In the genomic region with DNA sequence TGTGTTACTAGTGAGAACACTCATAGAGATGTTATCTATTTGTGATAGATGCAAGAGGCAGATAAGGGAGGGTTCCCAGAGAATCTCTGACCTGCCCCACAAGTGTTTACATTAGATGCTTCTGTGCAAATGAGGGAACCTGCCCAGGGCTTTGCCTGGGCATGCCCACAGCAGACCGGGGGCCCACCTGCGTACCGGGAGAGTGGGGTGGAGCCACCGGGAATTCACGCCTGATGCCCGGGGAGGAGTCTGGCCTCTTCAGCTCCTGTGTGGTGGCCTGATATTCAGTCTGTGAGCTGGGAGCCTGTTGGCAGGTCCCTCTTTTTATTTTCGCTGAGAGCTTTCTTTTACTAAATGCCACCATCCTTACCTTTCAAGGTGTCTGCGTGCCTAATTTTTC, we compare ENCODE assay signal across 14 cellular contexts.
DNase-seq lines count a peak whose midpoint lies in the region; ATAC-seq, FAIRE-seq and TF ChIP-seq lines count a peak whose summit lies in the region.
"Had no signal": no experiment of that assay in that cellular context is flagged by ENCODE, and none has a peak within 500 bp of the region (broad histone marks: within the 10 kb centered on the region; RNA-seq: fewer than 3 reads in every experiment).

No MANE protein-coding gene starts in this region.

- no peaks in the 10 kb centered on the region for H4K20me1 ChIP-seq in HepG2 (ENCODE audit: insufficient read depth, low read length)

- H3K9me3 ChIP-seq in HepG2 (ENCODE audit: low read length): no peaks in the 10 kb centered on the region
- H3K9me3 ChIP-seq in right lobe of liver: no peaks in the 10 kb centered on the region
- H3K9me3 ChIP-seq in iPS DF 6.9 (ENCODE audit: control insufficient read depth, insufficient read depth, low read length): no peaks in the 10 kb centered on the region
- H3K9me3 ChIP-seq in left ventricle myocardium inferior (replicated peaks): peaks cover 14% of the 10 kb centered on the region

- H2AFZ ChIP-seq in HepG2 (ENCODE audit: low read length): no peak overlapping the region

- no peak for TF ChIP-seq CTCF in HepG2 (CRISPR knock-in tag; IDR thresholded peaks at IDR 0.05)
- no peak for TF ChIP-seq CTCF in right lobe of liver (IDR thresholded peaks at IDR 0.05)
- TF ChIP-seq CTCF in left ventricle myocardium inferior (IDR thresholded peaks at IDR 0.05; ENCODE audit: borderline replicate concordance): no peak

- ATAC-seq in HepG2 (peak; percentile 100), right lobe of liver (no peak), GM21360 (IDR thresholded peaks at IDR 0.05; ENCODE audit: unreplicated experiment) (no peak)
- ATAC-seq: activated naive CD8-positive, alpha-beta T cell treated with anti-CD3 and anti-CD28 coated beads, Interleukin-2, amount 50 U/mL, for 24 hours; natural killer cell had no signal

- H3K4me1 ChIP-seq in HepG2 (ENCODE audit: insufficient read depth, low read length) (peaks cover 36% of the 10 kb centered on the region), right lobe of liver (no peaks in the 10 kb centered on the region), iPS DF 6.9 (ENCODE audit: control insufficient read depth, insufficient read depth, low read length) (no peaks in the 10 kb centered on the region), left ventricle myocardium inferior (no peaks in the 10 kb centered on the region)

- CTCF ChIA-PET in HepG2 (lab: Yijun Ruan, JAX; ENCODE audit: low intra/inter-chr PET ratio, low total read pairs): no interaction called here

- H3K27ac ChIP-seq in HepG2 (ENCODE audit: extremely low read length, insufficient read depth, low read length) (peak overlapping the region; percentile 72), right lobe of liver (no peak overlapping the region), iPS DF 6.9 (ENCODE audit: low read length) (no peak overlapping the region), left ventricle myocardium inferior (replicated peaks) (no peak overlapping the region)

- POLR2A ChIA-PET in HepG2 (lab: Yijun Ruan, JAX): interaction anchor here (1.0 to 1.5 kb wide), 4 partner anchors 11 to 455 kb away, joined by 3 to 9 read pairs (median 3); no protein-coding TSS in a partner anchor

- peak overlapping the region; percentile 52 to 79 (median 64); a peak in 5 of 6 replicates for H3K4me3 ChIP-seq in HepG2 (replicated peaks in 1 of 3; ENCODE audit: insufficient read depth in 1 of 3, low read depth in 2 of 3, low read length in 3 of 3)
- H3K4me3 ChIP-seq in right lobe of liver: no peak overlapping the region
- peak overlapping the region; percentile 42; the same call in 1 of the 2 replicates for H3K4me3 ChIP-seq in iPS DF 6.9 (ENCODE audit: low read length)
- no peak overlapping the region for H3K4me3 ChIP-seq in left ventricle myocardium inferior

- H3K27me3 ChIP-seq in HepG2 (ENCODE audit: control insufficient read depth in 1 of 2, insufficient read depth in 2 of 2, low read length in 2 of 2): no peaks in the 10 kb centered on the region
- no peaks in the 10 kb centered on the region for H3K27me3 ChIP-seq in right lobe of liver
- H3K27me3 ChIP-seq in iPS DF 6.9 (ENCODE audit: control insufficient read depth, insufficient read depth, low read length): no peaks in the 10 kb centered on the region
- no peaks in the 10 kb centered on the region for H3K27me3 ChIP-seq in left ventricle myocardium inferior (ENCODE audit: low read depth)

- peak overlapping the region; percentile 79 for H3K9ac ChIP-seq in HepG2 (ENCODE audit: insufficient read depth, low read depth, low read length)

- peaks cover 27% of the 10 kb centered on the region for H3K79me2 ChIP-seq in HepG2 (ENCODE audit: insufficient read depth, low read length)

- TF ChIP-seq POLR2A in HepG2 (IDR thresholded peaks at IDR 0.05; ENCODE audit: insufficient read depth in 1 of 2, low read depth in 2 of 2, low read length in 2 of 2) (peak; percentile 89 to 90), right lobe of liver (IDR thresholded peaks at IDR 0.05) (no peak)

- DNase-seq in HepG2 (ENCODE audit: low spot score): peak; percentile 82
- no peak for DNase-seq in right lobe of liver
- DNase-seq in SHP77 (lab: John Stamatoyannopoulos, UW): peak; percentile 55 to 82
- peak; percentile 48 for DNase-seq in iPS DF 6.9 (ENCODE audit: low read depth, low spot score)
- DNase-seq in DMS114 treated with DMSO at 0.1 percent for 48 hours (lab: John Stamatoyannopoulos, UW; ENCODE audit: unreplicated experiment): no peak
- DNase-seq in left ventricle myocardium inferior: no peak
- no peak for DNase-seq in H4 (ENCODE audit: low spot score)
- DNase-seq: activated naive CD8-positive, alpha-beta T cell treated with anti-CD3 and anti-CD28 coated beads, Interleukin-2, amount 50 U/mL, for 24 hours; effector CD4-positive, alpha-beta T cell; immature natural killer cell; IMR-90; natural killer cell; T-helper 1 cell had no signal

- WGBS in HepG2 (ENCODE audit: low lambda C conversion rate): 2% methylated on average over 3 of the region's 8 CpGs
- WGBS in right lobe of liver (ENCODE audit: insufficient coverage, low coverage, low lambda C conversion rate, missing lambda C conversion rate): 58% methylated on average over 4 of the region's 8 CpGs
- no CpG with 5 or more reads among the region's 8 CpGs for WGBS in iPS DF 6.9 (ENCODE audit: insufficient coverage, insufficient read length)

- no peak for TF ChIP-seq RAD21 in HepG2 (CRISPR knock-in tag; IDR thresholded peaks at IDR 0.05)

- H3K36me3 ChIP-seq in HepG2 (replicated peaks in 1 of 2; ENCODE audit: control insufficient read depth in 1 of 2, insufficient read depth in 2 of 2, low read length in 2 of 2): peaks cover 0 to 2% of the 10 kb centered on the region in 2 experiments; a peak in 1 of 5 replicates
- no peaks in the 10 kb centered on the region for H3K36me3 ChIP-seq in right lobe of liver
- peaks cover 2% of the 10 kb centered on the region; the same call in 1 of the 2 replicates for H3K36me3 ChIP-seq in iPS DF 6.9 (ENCODE audit: control insufficient read depth, insufficient read depth, low read length)
- no peaks in the 10 kb centered on the region for H3K36me3 ChIP-seq in left ventricle myocardium inferior

- TF ChIP-seq EP300 in HepG2 (IDR thresholded peaks at IDR 0.05; ENCODE audit: low read depth in 2 of 2, low read length in 2 of 2) (peak in 1 of 2 experiments; percentile 42; a peak in 1 of 4 replicates), HepG2 (CRISPR knock-in tag; IDR thresholded peaks at IDR 0.05; ENCODE audit: borderline replicate concordance) (peak; percentile 64; the same call in 1 of the 2 replicates)

- peak overlapping the region; percentile 69 for H3K4me2 ChIP-seq in HepG2 (ENCODE audit: low read depth, low read length)

- no peak for FAIRE-seq in HepG2 (lab: Jason Lieb, UNC)

- in situ Hi-C loops in HepG2 (cut with HindIII; ENCODE audit: extremely low pct_ligation_motif_present, low pct_unique_long_range_greater_than_20kb): no loop called here

- no TSS peak for BruUV-seq in HepG2 (replicated peaks; lab: Mats Ljungman, UMichigan)

- intact Hi-C loops in HepG2 (cut with micrococcal nuclease; ENCODE audit: unreplicated experiment) (loop anchor here (1.0 kb wide), 1 partner anchor 40 kb away; no protein-coding TSS in a partner anchor), right lobe of liver (cut with DNase I) (no loop called here), left ventricle myocardium inferior (cut with micrococcal nuclease) (no loop called here)

TF ChIP-seq in HepG2, 621 proteins besides CTCF, POLR2A, EP300 and RAD21 (continues in another document):
- TF ChIP-seq IRX3 (CRISPR knock-in tag; IDR thresholded peaks at IDR 0.05; ENCODE audit: borderline replicate concordance, low read depth): no peak
- no peak for TF ChIP-seq NCOA5 (CRISPR knock-in tag; IDR thresholded peaks at IDR 0.05)
- TF ChIP-seq NR2F2 (IDR thresholded peaks at IDR 0.05; ENCODE audit: borderline replicate concordance, low read depth): no peak
- TF ChIP-seq, protein P1, sequence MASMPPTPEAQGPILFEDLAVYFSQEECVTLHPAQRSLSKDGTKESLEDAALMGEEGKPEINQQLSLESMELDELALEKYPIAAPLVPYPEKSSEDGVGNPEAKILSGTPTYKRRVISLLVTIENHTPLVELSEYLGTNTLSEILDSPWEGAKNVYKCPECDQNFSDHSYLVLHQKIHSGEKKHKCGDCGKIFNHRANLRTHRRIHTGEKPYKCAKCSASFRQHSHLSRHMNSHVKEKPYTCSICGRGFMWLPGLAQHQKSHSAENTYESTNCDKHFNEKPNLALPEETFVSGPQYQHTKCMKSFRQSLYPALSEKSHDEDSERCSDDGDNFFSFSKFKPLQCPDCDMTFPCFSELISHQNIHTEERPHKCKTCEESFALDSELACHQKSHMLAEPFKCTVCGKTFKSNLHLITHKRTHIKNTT (CRISPR knock-in tag; IDR thresholded peaks at IDR 0.05): no peak
- no peak for TF ChIP-seq PCBP1 (IDR thresholded peaks at IDR 0.05; ENCODE audit: borderline replicate concordance, low read depth, low read length)
- TF ChIP-seq, protein P2, sequence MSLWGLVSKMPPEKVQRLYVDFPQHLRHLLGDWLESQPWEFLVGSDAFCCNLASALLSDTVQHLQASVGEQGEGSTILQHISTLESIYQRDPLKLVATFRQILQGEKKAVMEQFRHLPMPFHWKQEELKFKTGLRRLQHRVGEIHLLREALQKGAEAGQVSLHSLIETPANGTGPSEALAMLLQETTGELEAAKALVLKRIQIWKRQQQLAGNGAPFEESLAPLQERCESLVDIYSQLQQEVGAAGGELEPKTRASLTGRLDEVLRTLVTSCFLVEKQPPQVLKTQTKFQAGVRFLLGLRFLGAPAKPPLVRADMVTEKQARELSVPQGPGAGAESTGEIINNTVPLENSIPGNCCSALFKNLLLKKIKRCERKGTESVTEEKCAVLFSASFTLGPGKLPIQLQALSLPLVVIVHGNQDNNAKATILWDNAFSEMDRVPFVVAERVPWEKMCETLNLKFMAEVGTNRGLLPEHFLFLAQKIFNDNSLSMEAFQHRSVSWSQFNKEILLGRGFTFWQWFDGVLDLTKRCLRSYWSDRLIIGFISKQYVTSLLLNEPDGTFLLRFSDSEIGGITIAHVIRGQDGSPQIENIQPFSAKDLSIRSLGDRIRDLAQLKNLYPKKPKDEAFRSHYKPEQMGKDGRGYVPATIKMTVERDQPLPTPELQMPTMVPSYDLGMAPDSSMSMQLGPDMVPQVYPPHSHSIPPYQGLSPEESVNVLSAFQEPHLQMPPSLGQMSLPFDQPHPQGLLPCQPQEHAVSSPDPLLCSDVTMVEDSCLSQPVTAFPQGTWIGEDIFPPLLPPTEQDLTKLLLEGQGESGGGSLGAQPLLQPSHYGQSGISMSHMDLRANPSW (CRISPR knock-in tag; IDR thresholded peaks at IDR 0.05; ENCODE audit: borderline replicate concordance): 0 out of 2 replicates have a peak, but pooled peaks have one; percentile 31
- TF ChIP-seq JUNB (CRISPR knock-in tag; IDR thresholded peaks at IDR 0.05; ENCODE audit: borderline replicate concordance): no peak
- 0 out of 2 replicates have a peak, but pooled peaks have one; percentile 18 for TF ChIP-seq PPARG (CRISPR knock-in tag; conservative IDR thresholded peaks at IDR 0.05)

Comparison
In these comparisons a context has a peak if more than half of its experiments do, and no peak if none do; other contexts are left out.
1. DNase-seq: peak in HepG2 (single experiment), SHP77 (2 of 2) and iPS DF 6.9 (single experiment); none in right lobe of liver (0 of 3), DMS114 treated with DMSO at 0.1 percent for 48 hours (single experiment), left ventricle myocardium inferior (single experiment) and H4 (single experiment).
2. H3K4me3 ChIP-seq: peak in HepG2 (3 of 3) and iPS DF 6.9 (single experiment); none in right lobe of liver (0 of 3) and left ventricle myocardium inferior (single experiment).